Comparison of ENCODE assay signal across 1 cellular context in genomic region chr7:157165987-157166386, GRCh38.
TF ChIP-seq lines count a peak whose summit lies in the region.

No MANE protein-coding gene starts in this region.

TF ChIP-seq in HCT116, 20 proteins besides CTCF, POLR2A, EP300 and RAD21:
- TF ChIP-seq FOSL1 (IDR thresholded peaks at IDR 0.05; ENCODE audit: low read depth) (no peak), ELF1 (IDR thresholded peaks at IDR 0.05; ENCODE audit: borderline replicate concordance, low read depth) (no peak), EZH2 (IDR thresholded peaks at IDR 0.05) (no peak), JUND (IDR thresholded peaks at IDR 0.05) (no peak), ZBTB33 (IDR thresholded peaks at IDR 0.05; ENCODE audit: extremely low read depth, insufficient replicate concordance, low read length) (no peak), SRF (IDR thresholded peaks at IDR 0.05; ENCODE audit: low read depth) (no peak), CEBPB (IDR thresholded peaks at IDR 0.05; ENCODE audit: low read depth) (no peak), SIN3A (IDR thresholded peaks at IDR 0.05; ENCODE audit: low read depth) (no peak), YY1 (IDR thresholded peaks at IDR 0.05; ENCODE audit: extremely low read depth, insufficient replicate concordance, low read depth, low read length) (no peak), TCF7L2 (IDR thresholded peaks at IDR 0.05; ENCODE audit: borderline replicate concordance, extremely low read depth, insufficient read depth, insufficient read length) (no peak), CBX3 (IDR thresholded peaks at IDR 0.05; ENCODE audit: low read depth) (no peak), EZH2phosphoT487 (IDR thresholded peaks at IDR 0.05; ENCODE audit: borderline replicate concordance) (no peak), ZNF274 (IDR thresholded peaks at IDR 0.05; ENCODE audit: low read depth, low read length) (no peak), ZFX (IDR thresholded peaks at IDR 0.05) (no peak), REST (IDR thresholded peaks at IDR 0.05; ENCODE audit: low read depth) (no peak), POLR2AphosphoS5 (IDR thresholded peaks at IDR 0.05; ENCODE audit: low read depth, low read length) (no peak), ATF3 (IDR thresholded peaks at IDR 0.05) (no peak), SP1 (IDR thresholded peaks at IDR 0.05; ENCODE audit: low read depth) (no peak), EGR1 (IDR thresholded peaks at IDR 0.05; ENCODE audit: low read depth) (no peak)
